ENCODE assay signal across 15 cellular contexts in the genomic region with DNA sequence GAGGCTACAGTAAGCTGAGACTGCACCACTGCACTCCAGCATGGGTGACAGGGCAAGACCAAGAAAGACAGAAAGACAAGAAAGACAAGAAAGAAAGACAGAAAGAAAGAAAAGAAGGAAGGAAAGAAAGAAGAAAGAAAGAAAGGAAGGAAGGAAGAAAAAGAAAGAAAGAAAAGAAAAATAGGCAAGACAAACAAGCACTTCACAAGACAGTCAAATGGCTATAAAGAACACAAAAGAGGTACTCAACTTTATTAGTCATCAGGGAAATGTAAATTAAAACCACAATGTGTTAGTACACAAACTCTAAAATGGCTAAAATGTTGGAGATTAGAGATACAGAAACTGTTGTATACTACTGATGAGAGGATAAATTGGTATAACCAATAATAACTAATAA.
"Had no signal": no experiment of that assay in that cellular context is flagged by ENCODE, and none has a peak within 500 bp of the region (broad histone marks: within the 10 kb centered on the region; RNA-seq: fewer than 3 reads in every experiment).

No MANE protein-coding gene starts in this region.

- H3K27ac Mint-ChIP-seq: activated CD4-positive, alpha-beta T cell treated with anti-CD3 and anti-CD28 coated beads, Interleukin-2, amount 10 ng/mL, durations not matched to agents 24 days and 14 days; activated CD8-positive, alpha-beta T cell treated with anti-CD3 and anti-CD28 coated beads for 36 hours; activated naive CD4-positive, alpha-beta T cell treated with anti-CD3 and anti-CD28 coated beads, Interleukin-2, amount 10 ng/mL, durations not matched to agents 7 days and 5 days; activated naive CD8-positive, alpha-beta T cell treated with anti-CD3 and anti-CD28 coated beads, Interleukin-2, amount 50 U/mL, for 24 hours; activated T-cell treated with anti-CD3 and anti-CD28 coated beads, Interleukin-2, amount 50 U/mL, for 24 hours had no signal

- H3K36me3 ChIP-seq: brain microvascular endothelial cell, colonic mucosa had no signal

- DNase-seq: activated CD4-positive, alpha-beta T cell treated with anti-CD3 and anti-CD28 coated beads, Interleukin-2, amount 10 ng/mL, durations not matched to agents 24 days and 14 days; activated CD8-positive, alpha-beta T cell treated with anti-CD3 and anti-CD28 coated beads for 36 hours; activated effector memory CD4-positive, alpha-beta T cell treated with Interleukin-2 at 50 U/mL for 16 hours; activated naive CD4-positive, alpha-beta T cell treated with anti-CD3 and anti-CD28 coated beads, Interleukin-2, amount 10 ng/mL, durations not matched to agents 7 days and 5 days; activated naive CD8-positive, alpha-beta T cell treated with anti-CD3 and anti-CD28 coated beads, Interleukin-2, amount 50 U/mL, for 24 hours; activated T-cell treated with anti-CD3 and anti-CD28 coated beads, Interleukin-2, amount 50 U/mL, for 24 hours; anterior cingulate cortex; brain microvascular endothelial cell; colonic mucosa; left ventricle myocardium superior; occipital lobe; stimulated activated CD4-positive, alpha-beta T cell treated with anti-CD3 and anti-CD28 coated beads, Interleukin-2, amount 100 ng/mL, for 48 hours; testis; upper lobe of left lung had no signal

- H3K9me3 ChIP-seq: colonic mucosa, testis, upper lobe of left lung had no signal

- H3K4me3 Mint-ChIP-seq: activated CD4-positive, alpha-beta T cell treated with anti-CD3 and anti-CD28 coated beads, Interleukin-2, amount 10 ng/mL, durations not matched to agents 24 days and 14 days; activated CD8-positive, alpha-beta T cell treated with anti-CD3 and anti-CD28 coated beads for 36 hours; activated naive CD4-positive, alpha-beta T cell treated with anti-CD3 and anti-CD28 coated beads, Interleukin-2, amount 10 ng/mL, durations not matched to agents 7 days and 5 days; activated naive CD8-positive, alpha-beta T cell treated with anti-CD3 and anti-CD28 coated beads, Interleukin-2, amount 50 U/mL, for 24 hours; activated T-cell treated with anti-CD3 and anti-CD28 coated beads, Interleukin-2, amount 50 U/mL, for 24 hours; central memory CD8-positive, alpha-beta T cell had no signal

- H3K9me3 Mint-ChIP-seq: activated CD4-positive, alpha-beta T cell treated with anti-CD3 and anti-CD28 coated beads, Interleukin-2, amount 10 ng/mL, durations not matched to agents 24 days and 14 days; activated CD8-positive, alpha-beta T cell treated with anti-CD3 and anti-CD28 coated beads for 36 hours; activated naive CD4-positive, alpha-beta T cell treated with anti-CD3 and anti-CD28 coated beads, Interleukin-2, amount 10 ng/mL, durations not matched to agents 7 days and 5 days; activated naive CD8-positive, alpha-beta T cell treated with anti-CD3 and anti-CD28 coated beads, Interleukin-2, amount 50 U/mL, for 24 hours; activated T-cell treated with anti-CD3 and anti-CD28 coated beads, Interleukin-2, amount 50 U/mL, for 24 hours; central memory CD8-positive, alpha-beta T cell had no signal

- H3K4me3 ChIP-seq: colonic mucosa, testis, upper lobe of left lung had no signal

- H3K27me3 ChIP-seq: brain microvascular endothelial cell, colonic mucosa, testis, upper lobe of left lung had no signal

- ATAC-seq: activated CD8-positive, alpha-beta T cell treated with anti-CD3 and anti-CD28 coated beads for 36 hours; activated naive CD8-positive, alpha-beta T cell treated with anti-CD3 and anti-CD28 coated beads, Interleukin-2, amount 50 U/mL, for 24 hours; left ventricle myocardium superior had no signal

- H3K27ac ChIP-seq: brain microvascular endothelial cell, colonic mucosa, testis, upper lobe of left lung had no signal

- H3K4me1 ChIP-seq: colonic mucosa had no signal
